In the genomic region with DNA sequence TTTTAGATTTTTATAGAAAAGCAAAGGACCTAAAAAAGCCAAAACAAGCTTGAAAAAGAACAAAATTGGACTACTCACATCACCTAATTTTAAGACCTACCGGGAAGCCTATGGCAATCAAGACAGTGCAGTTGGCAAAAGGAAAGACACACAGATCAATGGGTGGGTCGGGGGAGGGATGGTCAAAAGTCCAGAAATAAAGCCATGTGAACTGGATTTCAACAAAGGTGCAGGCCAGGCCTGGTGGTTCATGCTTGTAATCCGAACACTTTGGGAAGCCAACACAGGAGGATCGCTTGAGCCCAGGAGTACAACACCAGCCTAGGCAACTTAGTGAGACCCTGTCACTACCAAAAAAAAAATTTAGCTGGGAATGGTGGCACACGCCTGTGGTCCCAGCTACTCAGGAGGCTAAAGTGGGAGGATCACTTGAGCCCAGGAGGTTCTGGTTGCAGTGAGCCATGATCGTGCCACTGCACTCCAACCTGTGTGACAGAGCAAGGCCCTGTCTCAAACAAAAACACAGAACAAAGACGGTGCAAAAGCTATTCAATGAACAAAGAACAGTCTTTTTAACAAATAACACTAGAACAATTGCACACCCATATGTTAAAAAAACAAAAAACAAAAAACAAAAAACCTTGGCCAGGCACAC, we compare ENCODE assay signal across 35 cellular contexts.
"Had no signal": no experiment of that assay in that cellular context is flagged by ENCODE, and none has a peak within 500 bp of the region (broad histone marks: within the 10 kb centered on the region; RNA-seq: fewer than 3 reads in every experiment).

No MANE protein-coding gene starts in this region.

- H3K27ac Mint-ChIP-seq: activated B cell treated with CpG ODN at 0.5 μM for 24 hours; activated CD4-positive, alpha-beta memory T cell treated with anti-CD3 and anti-CD28 coated beads for 36 hours; activated CD8-positive, alpha-beta T cell treated with anti-CD3 and anti-CD28 coated beads for 36 hours; activated naive CD4-positive, alpha-beta T cell treated with anti-CD3 and anti-CD28 coated beads for 36 hours; T-helper 1 cell treated with Interleukin-12 subunit alpha and Interleukin-12 subunit beta and Interleukin-4 antibody, amounts not matched to agents 30 μg/mL and 1 μg/mL, for 36 hours had no signal

- ATAC-seq: activated CD8-positive, alpha-beta T cell treated with anti-CD3 and anti-CD28 coated beads for 36 hours; activated naive CD4-positive, alpha-beta T cell treated with anti-CD3 and anti-CD28 coated beads, Interleukin-2, amount 50 U/mL, for 72 hours; activated T-cell treated with anti-CD3 and anti-CD28 coated beads, Interleukin-2, amount 50 U/mL, for 72 hours; activated T-helper 17 cell treated with anti-CD3 and anti-CD28 coated beads, Interleukin-2, amount 50 U/mL, for 72 hours; body of pancreas had no signal

- H3K4me1 ChIP-seq: adrenal gland, body of pancreas, breast epithelium had no signal

- H3K27ac ChIP-seq: adrenal gland, body of pancreas, brain microvascular endothelial cell, breast epithelium, VCaP had no signal

- H3K27me3 Mint-ChIP-seq: activated B cell treated with CpG ODN at 0.5 μM for 24 hours; activated CD4-positive, alpha-beta memory T cell treated with anti-CD3 and anti-CD28 coated beads for 36 hours; activated CD4-positive, alpha-beta T cell treated with anti-CD3 and anti-CD28 coated beads, Interleukin-2, amount 10 ng/mL, durations not matched to agents 24 days and 14 days; activated CD8-positive, alpha-beta T cell treated with anti-CD3 and anti-CD28 coated beads for 36 hours; activated naive CD8-positive, alpha-beta T cell treated with anti-CD3 and anti-CD28 coated beads for 36 hours; activated T-helper 17 cell treated with anti-CD3 and anti-CD28 coated beads, Interleukin-2, amount 50 U/mL, for 72 hours had no signal

- H3K9me3 ChIP-seq: adrenal gland, body of pancreas, breast epithelium had no signal

- H3K4me3 ChIP-seq: adrenal gland, body of pancreas, breast epithelium had no signal

- H3K27me3 ChIP-seq: adrenal gland, body of pancreas, brain microvascular endothelial cell, breast epithelium had no signal

- DNase-seq: activated B cell treated with CpG ODN at 0.5 μM for 24 hours; activated CD4-positive, alpha-beta memory T cell treated with anti-CD3 and anti-CD28 coated beads for 36 hours; activated CD4-positive, alpha-beta T cell treated with anti-CD3 and anti-CD28 coated beads for 4 hours; activated CD4-positive, alpha-beta T cell treated with anti-CD3 and anti-CD28 coated beads, Interleukin-2, amount 10 ng/mL, durations not matched to agents 24 days and 14 days; activated CD4-positive, alpha-beta T cell treated with anti-CD3 and anti-CD28 coated beads, Interleukin-2, amount 50 U/mL, for 1 hour; activated CD4-positive, alpha-beta T cell treated with anti-CD3 and anti-CD28 coated beads, Interleukin-2, amount 50 U/mL, for 4 hours; activated CD4-positive, CD25-positive, alpha-beta regulatory T cell treated with anti-CD3 and anti-CD28 coated beads, Interleukin-2, amount 50 U/mL, for 72 hours; activated CD8-positive, alpha-beta memory T cell treated with anti-CD3 and anti-CD28 coated beads, Interleukin-2, amount 50 U/mL, for 4 hours; activated CD8-positive, alpha-beta T cell treated with anti-CD3 and anti-CD28 coated beads for 36 hours; activated effector memory CD4-positive, alpha-beta T cell treated with anti-CD3 and anti-CD28 coated beads, Interleukin-2, amount 50 U/mL, for 16 hours; activated gamma-delta T cell treated with Interleukin-2 at 50 U/mL for 16 hours; activated naive CD4-positive, alpha-beta T cell; activated naive CD4-positive, alpha-beta T cell treated with anti-CD3 and anti-CD28 coated beads for 36 hours; activated naive CD4-positive, alpha-beta T cell treated with anti-CD3 and anti-CD28 coated beads, Interleukin-2, amount 50 U/mL, for 16 hours; activated naive CD8-positive, alpha-beta T cell treated with anti-CD3 and anti-CD28 coated beads for 36 hours; activated T-cell treated with anti-CD3 and anti-CD28 coated beads for 4 hours; activated T-cell treated with anti-CD3 and anti-CD28 coated beads, Interleukin-2, amount 50 U/mL, for 1 hour; activated T-cell treated with anti-CD3 and anti-CD28 coated beads, Interleukin-2, amount 50 U/mL, for 72 hours; adrenal gland; amniotic stem cell; aorta; body of pancreas; brain microvascular endothelial cell; central memory CD4-positive, alpha-beta T cell; cerebellar nuclear complex; T-helper 1 cell; T-helper 2 cell; T-helper 9 cell had no signal

- H3K4me3 Mint-ChIP-seq: activated B cell treated with CpG ODN at 0.5 μM for 24 hours; activated CD4-positive, alpha-beta memory T cell treated with anti-CD3 and anti-CD28 coated beads for 36 hours; activated CD4-positive, alpha-beta T cell treated with anti-CD3 and anti-CD28 coated beads, Interleukin-2, amount 10 ng/mL, durations not matched to agents 24 days and 14 days; activated CD8-positive, alpha-beta T cell treated with anti-CD3 and anti-CD28 coated beads for 36 hours; activated naive CD4-positive, alpha-beta T cell treated with anti-CD3 and anti-CD28 coated beads for 36 hours; activated naive CD8-positive, alpha-beta T cell treated with anti-CD3 and anti-CD28 coated beads for 36 hours; activated T-cell treated with anti-CD3 and anti-CD28 coated beads, Interleukin-2, amount 50 U/mL, for 72 hours; activated T-helper 1 cell treated with anti-CD3 and anti-CD28 coated beads, Interleukin-12 subunit alpha, Interleukin-12 subunit beta, Interleukin-2, Interleukin-4 antibody, amounts not matched to agents 30 ng/mL and 10 ng/mL and 1 ng/mL, durations not matched to agents 14 hours and 24 hours and 36 hours; activated T-helper 17 cell treated with anti-CD3 and anti-CD28 coated beads, Interleukin-2, amount 50 U/mL, for 72 hours; T-helper 1 cell treated with Interleukin-12 subunit alpha and Interleukin-12 subunit beta and Interleukin-4 antibody, amounts not matched to agents 30 μg/mL and 1 μg/mL, for 36 hours; T-helper 2 cell treated with Interferon-gamma antibody and Interleukin-4, amounts not matched to agents 5 μg/mL and 100 μg/mL, for 36 hours had no signal

- H3K9me3 Mint-ChIP-seq: activated B cell treated with CpG ODN at 0.5 μM for 24 hours; activated CD4-positive, alpha-beta memory T cell treated with anti-CD3 and anti-CD28 coated beads for 36 hours; activated CD4-positive, alpha-beta T cell treated with anti-CD3 and anti-CD28 coated beads, Interleukin-2, amount 10 ng/mL, durations not matched to agents 24 days and 14 days; activated CD8-positive, alpha-beta T cell treated with anti-CD3 and anti-CD28 coated beads for 36 hours; activated naive CD4-positive, alpha-beta T cell treated with anti-CD3 and anti-CD28 coated beads for 36 hours; activated naive CD4-positive, alpha-beta T cell treated with anti-CD3 and anti-CD28 coated beads, Interleukin-2, amount 50 U/mL, for 72 hours; activated naive CD8-positive, alpha-beta T cell treated with anti-CD3 and anti-CD28 coated beads for 36 hours; activated T-cell treated with anti-CD3 and anti-CD28 coated beads, Interleukin-2, amount 50 U/mL, for 72 hours; activated T-helper 1 cell treated with anti-CD3 and anti-CD28 coated beads, Interleukin-12 subunit alpha, Interleukin-12 subunit beta, Interleukin-2, Interleukin-4 antibody, amounts not matched to agents 30 ng/mL and 10 ng/mL and 1 ng/mL, durations not matched to agents 14 hours and 24 hours and 36 hours; activated T-helper 17 cell treated with anti-CD3 and anti-CD28 coated beads, Interleukin-2, amount 50 U/mL, for 72 hours; T-helper 1 cell treated with Interleukin-12 subunit alpha and Interleukin-12 subunit beta and Interleukin-4 antibody, amounts not matched to agents 30 μg/mL and 1 μg/mL, for 36 hours; T-helper 2 cell treated with Interferon-gamma antibody and Interleukin-4, amounts not matched to agents 5 μg/mL and 100 μg/mL, for 36 hours had no signal

- H3K36me3 ChIP-seq: breast epithelium had no signal
